Comparison of ENCODE assay signal across 8 cellular contexts in the genomic region with DNA sequence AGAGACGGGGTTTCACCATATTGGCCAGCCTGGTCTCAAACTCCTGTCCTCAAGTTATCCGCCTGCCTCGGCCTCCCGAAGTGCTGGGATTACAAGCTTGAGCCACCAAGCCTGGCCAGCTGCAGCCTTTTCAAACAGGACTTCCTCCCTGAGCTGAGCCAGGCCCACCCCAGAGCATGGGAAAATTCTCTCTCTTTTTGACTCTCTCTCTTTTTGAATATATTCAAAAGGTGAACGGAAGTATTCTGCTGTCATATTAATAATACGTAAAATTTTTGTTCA. TPM values are rescaled to one million over a fixed set of nuclear protein-coding genes. Genes with fewer than 3 reads are reported as not detected.
DNase-seq lines count a peak whose midpoint lies in the region; ATAC-seq and TF ChIP-seq lines count a peak whose summit lies in the region.

No MANE protein-coding gene starts in this region.

- peak overlapping the region; percentile 67 for H3K27ac Mint-ChIP-seq in T-helper 1 cell treated with Interleukin-12 subunit alpha and Interleukin-12 subunit beta and Interleukin-4 antibody, amounts not matched to agents 30 μg/mL and 1 μg/mL, for 36 hours
- peak overlapping the region; percentile 100 for H3K27ac Mint-ChIP-seq in activated naive CD4-positive, alpha-beta T cell treated with anti-CD3 and anti-CD28 coated beads, Interleukin-2, amount 10 ng/mL, durations not matched to agents 7 days and 5 days

- CTCF ChIA-PET in activated naive CD4-positive, alpha-beta T cell treated with anti-CD3 and anti-CD28 coated beads, Interleukin-2, amount 10 ng/mL, durations not matched to agents 7 days and 5 days (lab: Charles Lee): interaction anchor here (0.7 to 1.2 kb wide), 3 partner anchors 13 to 49 kb away, joined by 3 to 5 read pairs (median 3); no protein-coding TSS in a partner anchor

- ATAC-seq in HG03354 (IDR thresholded peaks at IDR 0.05; ENCODE audit: poor library complexity, severe bottlenecking, unreplicated experiment): no peak

- H3K27me3 Mint-ChIP-seq in T-helper 1 cell treated with Interleukin-12 subunit alpha and Interleukin-12 subunit beta and Interleukin-4 antibody, amounts not matched to agents 30 μg/mL and 1 μg/mL, for 36 hours (ENCODE audit: low read depth): no peaks in the 10 kb centered on the region
- peaks cover 7% of the 10 kb centered on the region for H3K27me3 Mint-ChIP-seq in activated naive CD4-positive, alpha-beta T cell treated with anti-CD3 and anti-CD28 coated beads, Interleukin-2, amount 10 ng/mL, durations not matched to agents 7 days and 5 days

- H3K36me3 Mint-ChIP-seq in T-helper 1 cell treated with Interleukin-12 subunit alpha and Interleukin-12 subunit beta and Interleukin-4 antibody, amounts not matched to agents 30 μg/mL and 1 μg/mL, for 36 hours (ENCODE audit: low read depth): peaks cover 35% of the 10 kb centered on the region
- peaks cover 51% of the 10 kb centered on the region for H3K36me3 Mint-ChIP-seq in activated naive CD4-positive, alpha-beta T cell treated with anti-CD3 and anti-CD28 coated beads, Interleukin-2, amount 10 ng/mL, durations not matched to agents 7 days and 5 days

- TF ChIP-seq CTCF in stomach (IDR thresholded peaks at IDR 0.05): no peak

- DNase-seq in T-helper 1 cell (no peak), stomach (no peak), NK-92 (lab: John Stamatoyannopoulos, UW; ENCODE audit: unreplicated experiment) (no peak), SKM-1 (lab: John Stamatoyannopoulos, UW; ENCODE audit: unreplicated experiment) (no peak)
- no peak for DNase-seq in activated naive CD4-positive, alpha-beta T cell treated with anti-CD3 and anti-CD28 coated beads, Interleukin-2, amount 10 ng/mL, durations not matched to agents 7 days and 5 days

- H3K9me3 ChIP-seq in iPS-15b (ENCODE audit: control insufficient read depth, insufficient read depth, low read length): no peaks in the 10 kb centered on the region
- H3K9me3 ChIP-seq in stomach: peaks cover 0 to 49% (median 21%) of the 10 kb centered on the region in 4 donors

- intact Hi-C loops in stomach (cut with DNase I; ENCODE audit: low total_unique reads): no loop called here

- H3K36me3 ChIP-seq in iPS-15b (ENCODE audit: control insufficient read depth, insufficient read depth, low read length) (no peaks in the 10 kb centered on the region), stomach (peaks cover 0 to 17% (median 10%) of the 10 kb centered on the region in 4 donors)

- WGBS in stomach, 5 donors: 14 to 26% (median 19%) methylated on average over 6 of the region's 6 CpGs

- H3K9me3 Mint-ChIP-seq in T-helper 1 cell treated with Interleukin-12 subunit alpha and Interleukin-12 subunit beta and Interleukin-4 antibody, amounts not matched to agents 30 μg/mL and 1 μg/mL, for 36 hours: peaks cover 71% of the 10 kb centered on the region
- H3K9me3 Mint-ChIP-seq in activated naive CD4-positive, alpha-beta T cell treated with anti-CD3 and anti-CD28 coated beads, Interleukin-2, amount 10 ng/mL, durations not matched to agents 7 days and 5 days: peaks cover 60% of the 10 kb centered on the region

- no peak for TF ChIP-seq EP300 in stomach (IDR thresholded peaks at IDR 0.05)

- H3K4me3 Mint-ChIP-seq in T-helper 1 cell treated with Interleukin-12 subunit alpha and Interleukin-12 subunit beta and Interleukin-4 antibody, amounts not matched to agents 30 μg/mL and 1 μg/mL, for 36 hours: peak overlapping the region; percentile 97
- H3K4me3 Mint-ChIP-seq in activated naive CD4-positive, alpha-beta T cell treated with anti-CD3 and anti-CD28 coated beads, Interleukin-2, amount 10 ng/mL, durations not matched to agents 7 days and 5 days: peak overlapping the region; percentile 99

- no peaks in the 10 kb centered on the region for H3K4me1 ChIP-seq in iPS-15b (ENCODE audit: control insufficient read depth, insufficient read depth, low read length)
- peaks cover 0 to 43% (median 25%) of the 10 kb centered on the region in 4 donors for H3K4me1 ChIP-seq in stomach

- H3K4me3 ChIP-seq in iPS-15b (ENCODE audit: low read depth, low read length) (peak overlapping the region; percentile 77), stomach (peak overlapping the region; percentile 62 to 81 (median 72))

- TF ChIP-seq POLR2A in stomach (IDR thresholded peaks at IDR 0.05): no peak

- peak overlapping the region; percentile 71 to 95 (median 94) for H3K27ac ChIP-seq in stomach

- H3K9ac ChIP-seq in iPS-15b (ENCODE audit: low read depth, low read length): no peak overlapping the region

- H3K4me1 Mint-ChIP-seq in T-helper 1 cell treated with Interleukin-12 subunit alpha and Interleukin-12 subunit beta and Interleukin-4 antibody, amounts not matched to agents 30 μg/mL and 1 μg/mL, for 36 hours (ENCODE audit: low read depth): peaks cover 10% of the 10 kb centered on the region
- H3K4me1 Mint-ChIP-seq in activated naive CD4-positive, alpha-beta T cell treated with anti-CD3 and anti-CD28 coated beads, Interleukin-2, amount 10 ng/mL, durations not matched to agents 7 days and 5 days: peaks cover 21% of the 10 kb centered on the region

- no peaks in the 10 kb centered on the region for H3K27me3 ChIP-seq in iPS-15b (ENCODE audit: control insufficient read depth, insufficient read depth, low read length)
- no peaks in the 10 kb centered on the region for H3K27me3 ChIP-seq in stomach

RNA-seq across cellular contexts. Expression of a gene that starts 0.5 kb away (rescaled TPM):
- 10 to 100 TPM; 11.7 to 93.7 (median 61.7) TPM for total RNA-seq in stomach
- polyA plus RNA-seq in stomach: 1 to 10 TPM; 3.4 to 5.5 (median 4.8) TPM

RNA-seq across cellular contexts. Expression of a gene that starts 43.6 kb away (rescaled TPM):
- 10 to 100 TPM in 3 of 5 donors, 1 to 10 TPM in 2; 7.1 to 32.1 (median 12.7) TPM for total RNA-seq in stomach
- polyA plus RNA-seq in stomach: 1 to 10 TPM; 2.4 to 5.2 (median 3.9) TPM
